ENCODE assay signal across 17 cellular contexts in the genomic region with DNA sequence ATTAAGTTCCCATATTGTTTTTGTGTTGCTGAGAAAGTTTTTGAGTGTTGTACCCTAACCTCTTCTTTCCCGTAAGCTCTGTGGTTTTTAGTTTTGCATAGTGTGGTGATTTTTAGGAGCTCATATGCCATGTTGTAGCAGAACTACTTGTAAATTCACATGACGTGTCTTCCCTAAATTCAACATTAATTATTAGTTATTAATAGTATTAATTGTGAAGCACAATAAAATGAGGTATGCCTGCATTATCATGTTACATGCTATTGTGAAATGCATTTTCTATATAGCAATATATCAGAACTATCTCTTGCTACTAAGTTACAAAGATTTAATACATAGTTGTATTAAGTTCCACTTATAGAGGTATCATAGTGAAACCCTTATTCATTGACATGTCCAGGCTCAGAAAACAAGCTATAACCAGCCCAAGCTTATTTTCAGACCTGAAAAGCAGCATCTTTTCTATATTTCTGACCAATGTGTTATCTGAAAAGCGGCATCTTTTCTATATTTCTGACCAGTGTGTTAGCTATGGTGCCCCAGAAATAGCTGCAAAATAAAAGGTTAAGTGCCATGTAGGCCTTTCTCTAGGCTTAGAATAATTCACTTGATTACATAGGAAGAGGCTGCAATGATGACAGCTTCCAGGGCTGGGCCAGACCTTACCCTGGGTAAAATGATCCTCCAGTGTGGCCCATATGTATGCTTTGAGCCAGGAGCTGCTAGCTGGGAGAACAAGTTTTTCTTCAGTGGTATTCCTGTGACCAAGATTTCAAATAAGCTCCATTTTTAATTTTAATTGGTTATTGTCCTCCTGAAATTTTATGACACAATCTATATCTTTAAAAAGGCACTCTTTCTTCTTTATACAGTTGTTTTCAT. TPM values are rescaled to one million over a fixed set of nuclear protein-coding genes. Genes with fewer than 3 reads are reported as not detected.
A peak's percentile ranks its signal among the peaks of the same experiment; 100 is the strongest.
DNase-seq lines count a peak whose midpoint lies in the region; ATAC-seq, FAIRE-seq and TF ChIP-seq lines count a peak whose summit lies in the region.
"Had no signal": no experiment of that assay in that cellular context is flagged by ENCODE, and none has a peak within 500 bp of the region (broad histone marks: within the 10 kb centered on the region; RNA-seq: fewer than 3 reads in every experiment).

No MANE protein-coding gene starts in this region.

- H3K9me3 ChIP-seq in RWPE2 (ENCODE audit: severe bottlenecking) (no peaks in the 10 kb centered on the region), fibroblast of lung (ENCODE audit: control insufficient read depth, insufficient read depth, low read depth, low read length) (no peaks in the 10 kb centered on the region), smooth muscle cell (replicated peaks; ENCODE audit: low read depth) (no peaks in the 10 kb centered on the region)

- peak; percentile 10; the same call in 1 of the 3 replicates for ATAC-seq in RWPE2 (ENCODE audit: low read depth)
- ATAC-seq in GM21381 (IDR thresholded peaks at IDR 0.05; ENCODE audit: unreplicated experiment) = no peak
- ATAC-seq in left lobe of liver = no peak
- ATAC-seq: activated CD8-positive, alpha-beta T cell treated with anti-CD3 and anti-CD28 coated beads, Interleukin-2, amount 10 ng/mL, durations not matched to agents 7 days and 5 days; sciatic nerve; T-helper 17 cell had no signal

- no peak overlapping the region for H3K9ac ChIP-seq in fibroblast of lung (ENCODE audit: insufficient read depth, low read length)
- H3K9ac ChIP-seq in smooth muscle cell (ENCODE audit: low read depth) = peak overlapping the region; percentile 49

- peaks cover 16% of the 10 kb centered on the region for H3K36me3 ChIP-seq in RWPE2 (ENCODE audit: low read depth)
- H3K36me3 ChIP-seq in fibroblast of lung (ENCODE audit: control insufficient read depth, insufficient read depth, low read length) = no peaks in the 10 kb centered on the region
- H3K36me3 ChIP-seq in smooth muscle cell (ENCODE audit: low read depth) = no peaks in the 10 kb centered on the region
- H3K36me3 ChIP-seq: brain microvascular endothelial cell had no signal

- FAIRE-seq in H54 (lab: Jason Lieb, UNC) = peak; percentile 11

- no peak for TF ChIP-seq CTCF in RWPE2 (IDR thresholded peaks at IDR 0.05; ENCODE audit: poor library complexity, severe bottlenecking)
- TF ChIP-seq CTCF in fibroblast of lung (conservative IDR thresholded peaks at IDR 0.05 in 1 of 2, IDR thresholded peaks at IDR 0.05 in 1 of 2; ENCODE audit: low read depth in 1 of 2, low read length in 2 of 2) = no peak
- no peak for TF ChIP-seq CTCF in smooth muscle cell (IDR thresholded peaks at IDR 0.05; ENCODE audit: borderline replicate concordance, insufficient read depth, poor library complexity, severe bottlenecking)

- H3K4me3 ChIP-seq in RWPE2 (ENCODE audit: severe bottlenecking) (no peak overlapping the region), fibroblast of lung (replicated peaks in 1 of 4; ENCODE audit: control extremely low read depth in 1 of 4, insufficient read depth in 1 of 4, low read depth in 3 of 4, low read length in 4 of 4) (no peak overlapping the region), smooth muscle cell (no peak overlapping the region)
- H3K4me3 ChIP-seq: lung had no signal

- TF ChIP-seq POLR2A in H54 (IDR thresholded peaks at IDR 0.05; ENCODE audit: low read depth, low read length) = no peak

- DNase-seq in H54 (ENCODE audit: insufficient read length, low spot score) (no peak), RWPE2 (ENCODE audit: low spot score) (no peak), fibroblast of lung (ENCODE audit: low read depth in 2 of 2) (no peak), smooth muscle cell (lab: John Stamatoyannopoulos, UW; ENCODE audit: unreplicated experiment) (no peak), AG20443 (ENCODE audit: low spot score) (no peak), left lobe of liver (ENCODE audit: low spot score) (no peak)
- no peak for DNase-seq in stimulated activated CD4-positive, alpha-beta T cell treated with anti-CD3 and anti-CD28 coated beads, Interleukin-15, amount 100 ng/mL, for 24 hours
- DNase-seq: activated CD8-positive, alpha-beta T cell treated with anti-CD3 and anti-CD28 coated beads, Interleukin-2, amount 10 ng/mL, durations not matched to agents 7 days and 5 days; activated T-cell treated with anti-CD3 and anti-CD28 coated beads, Interleukin-2, amount 50 U/mL, for 48 hours; brain microvascular endothelial cell; NCI-H2171 treated with DMSO at 0.1 percent for 48 hours; SHP77; stimulated activated CD4-positive, alpha-beta T cell treated with anti-CD3 and anti-CD28 coated beads, Interleukin-1b, Interleukin-23, amount 100 ng/mL, for 48 hours; T-helper 17 cell had no signal

- H3K27ac ChIP-seq in RWPE2 (ENCODE audit: poor library complexity, severe bottlenecking) (peak overlapping the region; percentile 97), fibroblast of lung (ENCODE audit: insufficient read depth, low read length) (peak overlapping the region; percentile 14), smooth muscle cell (ENCODE audit: low read depth) (peak overlapping the region; percentile 78)
- H3K27ac ChIP-seq: brain microvascular endothelial cell had no signal

- H3K4me2 ChIP-seq in fibroblast of lung (ENCODE audit: extremely low read depth, insufficient read depth, low read length) (peak overlapping the region; percentile 49), smooth muscle cell (peak overlapping the region; percentile 80)

- peaks cover 66% of the 10 kb centered on the region for H3K79me2 ChIP-seq in fibroblast of lung (ENCODE audit: control insufficient read depth, insufficient read depth, low read length)
- H3K79me2 ChIP-seq in smooth muscle cell (ENCODE audit: low read depth) = peaks cover 90% of the 10 kb centered on the region

- 85% methylated on average over 3 of the region's 3 CpGs for WGBS in smooth muscle cell (ENCODE audit: low lambda C conversion rate)

- peaks cover 36% of the 10 kb centered on the region for H3F3A ChIP-seq in smooth muscle cell (ENCODE audit: low read depth)

- H3K27me3 ChIP-seq in RWPE2 (ENCODE audit: insufficient read depth, poor library complexity, severe bottlenecking) (no peaks in the 10 kb centered on the region), fibroblast of lung (ENCODE audit: control insufficient read depth, insufficient read depth, low read length) (no peaks in the 10 kb centered on the region), smooth muscle cell (ENCODE audit: low read depth) (no peaks in the 10 kb centered on the region)
- H3K27me3 ChIP-seq: brain microvascular endothelial cell had no signal

- H3K4me1 ChIP-seq in RWPE2 (ENCODE audit: insufficient read depth, poor library complexity, severe bottlenecking) (peaks cover 74% of the 10 kb centered on the region), fibroblast of lung (ENCODE audit: control insufficient read depth, extremely low read depth, insufficient read depth, low read length) (peaks cover 27% of the 10 kb centered on the region), smooth muscle cell (ENCODE audit: low read depth) (peaks cover 33% of the 10 kb centered on the region)

- no peak overlapping the region for H2AFZ ChIP-seq in fibroblast of lung (ENCODE audit: low read length)
- H2AFZ ChIP-seq in smooth muscle cell (ENCODE audit: low read depth) = no peak overlapping the region

- H4K20me1 ChIP-seq in fibroblast of lung (ENCODE audit: control insufficient read depth, extremely low read depth, insufficient read depth, low read length) = no peaks in the 10 kb centered on the region
- peaks cover 83% of the 10 kb centered on the region for H4K20me1 ChIP-seq in smooth muscle cell (ENCODE audit: low read depth)

RNA-seq across cellular contexts. Expression of a gene that starts 21.6 kb away (rescaled TPM):
- 82.4 and 120 TPM in 2 replicates for total RNA-seq in fibroblast of lung
- 330 and 941 TPM in 2 replicates for polyA plus RNA-seq in fibroblast of lung
- polyA plus RNA-seq in fibroblast of lung (2012) = 135 and 492 TPM in 2 replicates
- polyA minus RNA-seq in fibroblast of lung (ENCODE audit: low replicate concordance) = 229 and 622 TPM in 2 replicates
- total RNA-seq in smooth muscle cell = 57.5 and 91.6 TPM in 2 replicates
- 31.7 and 61.5 TPM in 2 replicates for polyA plus RNA-seq in smooth muscle cell
- 127 TPM for total RNA-seq in left lobe of liver

Comparison
In these comparisons a context has a peak if more than half of its experiments do, and no peak if none do; other contexts are left out.
1. H3K27ac ChIP-seq: peak in every context shown above with its lines; median percentile 97 in RWPE2; 78 in smooth muscle cell; 14 in fibroblast of lung.